1 cellular context compared by ENCODE assay signal in genomic region chr5:95959964-95960801, GRCh38.
A peak's percentile ranks its signal among the peaks of the same experiment; 100 is the strongest.
TF ChIP-seq lines count a peak whose summit lies in the region.

No MANE protein-coding gene starts in this region.

TF ChIP-seq in HepG2, 621 proteins besides CTCF, POLR2A, EP300 and RAD21 (continued from another document and continues in another):
- no peak for TF ChIP-seq ZNF549 (CRISPR knock-in tag; IDR thresholded peaks at IDR 0.05)
- no peak for TF ChIP-seq FOSL2 (CRISPR knock-in tag; IDR thresholded peaks at IDR 0.05)
- TF ChIP-seq ZNF747 (CRISPR knock-in tag; IDR thresholded peaks at IDR 0.05; ENCODE audit: borderline replicate concordance) = no peak
- 0 out of 2 replicates have a peak, but pooled peaks have one; percentile 10 for TF ChIP-seq ARNTL (CRISPR knock-in tag; IDR thresholded peaks at IDR 0.05)
- TF ChIP-seq MNT (IDR thresholded peaks at IDR 0.05) = no peak
- TF ChIP-seq CBX1 (IDR thresholded peaks at IDR 0.05; ENCODE audit: low read depth) = no peak
- no peak for TF ChIP-seq PITX1 (CRISPR knock-in tag; IDR thresholded peaks at IDR 0.05)
- no peak for TF ChIP-seq BHLHE40 (IDR thresholded peaks at IDR 0.05; ENCODE audit: low read length)
- peak; percentile 38; the same call in 1 of the 2 replicates for TF ChIP-seq POLR2AphosphoS5 (IDR thresholded peaks at IDR 0.05; ENCODE audit: low read depth, low read length)
- 0 out of 2 replicates have a peak, but pooled peaks have one; percentile 22 for TF ChIP-seq KLF6 (CRISPR knock-in tag; IDR thresholded peaks at IDR 0.05)
- TF ChIP-seq ZBTB33 (CRISPR knock-in tag; IDR thresholded peaks at IDR 0.05) = no peak
- no peak for TF ChIP-seq MEIS2 (CRISPR knock-in tag; IDR thresholded peaks at IDR 0.05)
- TF ChIP-seq ZNF3 (CRISPR knock-in tag; IDR thresholded peaks at IDR 0.05) = no peak
- no peak for TF ChIP-seq ZFP36 (IDR thresholded peaks at IDR 0.05; ENCODE audit: borderline replicate concordance, low read depth, low read length, partially characterized antibody)
- no peak for TF ChIP-seq ZFX (CRISPR knock-in tag; IDR thresholded peaks at IDR 0.05; ENCODE audit: low read depth)
- TF ChIP-seq, protein P1, sequence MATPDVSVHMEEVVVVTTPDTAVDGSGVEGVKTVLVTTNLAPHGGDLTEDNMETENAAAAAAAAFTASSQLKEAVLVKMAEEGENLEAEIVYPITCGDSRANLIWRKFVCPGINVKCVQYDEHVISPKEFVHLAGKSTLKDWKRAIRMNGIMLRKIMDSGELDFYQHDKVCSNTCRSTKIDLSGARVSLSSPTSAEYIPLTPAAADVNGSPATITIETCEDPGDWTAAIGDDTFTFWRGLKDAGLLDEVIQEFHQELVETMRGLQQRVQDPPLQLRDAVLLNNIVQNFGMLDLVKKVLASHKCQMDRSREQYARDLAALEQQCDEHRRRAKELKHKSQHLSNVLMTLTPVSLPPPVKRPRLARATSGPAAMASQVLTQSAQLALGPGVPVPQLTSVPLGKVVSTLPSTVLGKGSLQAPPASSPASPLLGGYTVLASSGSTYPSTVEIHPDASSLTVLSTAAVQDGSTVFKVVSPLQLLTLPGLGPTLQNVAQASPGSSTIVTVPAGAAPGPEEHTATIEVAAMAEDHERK (CRISPR knock-in tag; IDR thresholded peaks at IDR 0.05; ENCODE audit: low read depth) = no peak
- no peak for TF ChIP-seq ZNF562 (CRISPR knock-in tag; IDR thresholded peaks at IDR 0.05; ENCODE audit: borderline replicate concordance)
- no peak for TF ChIP-seq ZNF260 (CRISPR knock-in tag; IDR thresholded peaks at IDR 0.05; ENCODE audit: borderline replicate concordance, low read depth)
- TF ChIP-seq, protein P2, sequence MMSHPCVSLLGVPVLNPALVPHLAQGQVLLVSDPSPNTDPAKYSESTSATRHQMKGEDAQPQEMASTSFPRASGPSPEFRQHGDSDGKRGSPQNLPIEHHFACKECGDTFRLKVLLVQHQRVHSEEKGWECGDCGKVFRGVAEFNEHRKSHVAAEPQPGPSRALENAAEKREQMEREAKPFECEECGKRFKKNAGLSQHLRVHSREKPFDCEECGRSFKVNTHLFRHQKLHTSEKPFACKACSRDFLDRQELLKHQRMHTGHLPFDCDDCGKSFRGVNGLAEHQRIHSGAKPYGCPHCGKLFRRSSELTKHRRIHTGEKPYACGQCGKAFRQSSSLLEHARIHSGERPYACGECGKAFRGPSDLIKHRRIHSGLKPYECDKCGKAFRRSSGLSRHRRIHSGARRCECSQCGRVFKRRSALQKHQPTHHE (CRISPR knock-in tag; IDR thresholded peaks at IDR 0.05; ENCODE audit: borderline replicate concordance) = no peak
- TF ChIP-seq ZBTB20 (CRISPR knock-in tag; IDR thresholded peaks at IDR 0.05; ENCODE audit: borderline replicate concordance, low read depth) = no peak
- TF ChIP-seq ZNF180 (CRISPR knock-in tag; IDR thresholded peaks at IDR 0.05; ENCODE audit: borderline replicate concordance, low read depth) = no peak
- no peak for TF ChIP-seq MYNN (CRISPR knock-in tag; IDR thresholded peaks at IDR 0.05; ENCODE audit: low read depth)
- no peak for TF ChIP-seq KMT2A (CRISPR knock-in tag; IDR thresholded peaks at IDR 0.05)
- no peak for TF ChIP-seq HHEX (CRISPR knock-in tag; IDR thresholded peaks at IDR 0.05)
- TF ChIP-seq, protein P3, sequence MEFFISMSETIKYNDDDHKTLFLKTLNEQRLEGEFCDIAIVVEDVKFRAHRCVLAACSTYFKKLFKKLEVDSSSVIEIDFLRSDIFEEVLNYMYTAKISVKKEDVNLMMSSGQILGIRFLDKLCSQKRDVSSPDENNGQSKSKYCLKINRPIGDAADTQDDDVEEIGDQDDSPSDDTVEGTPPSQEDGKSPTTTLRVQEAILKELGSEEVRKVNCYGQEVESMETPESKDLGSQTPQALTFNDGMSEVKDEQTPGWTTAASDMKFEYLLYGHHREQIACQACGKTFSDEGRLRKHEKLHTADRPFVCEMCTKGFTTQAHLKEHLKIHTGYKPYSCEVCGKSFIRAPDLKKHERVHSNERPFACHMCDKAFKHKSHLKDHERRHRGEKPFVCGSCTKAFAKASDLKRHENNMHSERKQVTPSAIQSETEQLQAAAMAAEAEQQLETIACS (CRISPR knock-in tag; IDR thresholded peaks at IDR 0.05) = no peak
- no peak for TF ChIP-seq ZNF264 (CRISPR knock-in tag; IDR thresholded peaks at IDR 0.05)
- TF ChIP-seq ZNF430 (CRISPR knock-in tag; IDR thresholded peaks at IDR 0.05) = peak; percentile 24; the same call in 1 of the 2 replicates
- TF ChIP-seq KAT2B (IDR thresholded peaks at IDR 0.05; ENCODE audit: borderline replicate concordance, low read depth, low read length) = no peak
- TF ChIP-seq ZNF777 (CRISPR knock-in tag; IDR thresholded peaks at IDR 0.05) = no peak
- TF ChIP-seq ZNF10 (CRISPR knock-in tag; IDR thresholded peaks at IDR 0.05; ENCODE audit: borderline replicate concordance, low read depth) = no peak
- TF ChIP-seq TAF1 (CRISPR knock-in tag; IDR thresholded peaks at IDR 0.05) = no peak
- 0 out of 2 replicates have a peak, but pooled peaks have one; percentile 53 for TF ChIP-seq ZNF468 (CRISPR knock-in tag; IDR thresholded peaks at IDR 0.05)
- TF ChIP-seq ZNF143 (CRISPR knock-in tag; IDR thresholded peaks at IDR 0.05) = no peak
- no peak; the same call in 1 of the 2 replicates for TF ChIP-seq KDM5A (IDR thresholded peaks at IDR 0.05; ENCODE audit: borderline replicate concordance, low read length)
- TF ChIP-seq SAFB2 (CRISPR knock-in tag; IDR thresholded peaks at IDR 0.05; ENCODE audit: borderline replicate concordance, low read depth) = no peak
- TF ChIP-seq ZBTB7A (CRISPR knock-in tag; IDR thresholded peaks at IDR 0.05) = no peak
- TF ChIP-seq ZNF652 (CRISPR knock-in tag; IDR thresholded peaks at IDR 0.05; ENCODE audit: borderline replicate concordance, low read depth) = no peak
- TF ChIP-seq KDM3A (CRISPR knock-in tag; IDR thresholded peaks at IDR 0.05; ENCODE audit: low read depth) = no peak
- TF ChIP-seq ZNF292 (CRISPR knock-in tag; IDR thresholded peaks at IDR 0.05; ENCODE audit: borderline replicate concordance, low read depth) = no peak
- TF ChIP-seq SALL2 (CRISPR knock-in tag; IDR thresholded peaks at IDR 0.05) = no peak
- no peak for TF ChIP-seq YEATS2 (CRISPR knock-in tag; IDR thresholded peaks at IDR 0.05; ENCODE audit: borderline replicate concordance)
- no peak for TF ChIP-seq REPIN1 (CRISPR knock-in tag; IDR thresholded peaks at IDR 0.05; ENCODE audit: borderline replicate concordance, low read depth)
- TF ChIP-seq PAF1 (CRISPR knock-in tag; IDR thresholded peaks at IDR 0.05) = no peak
- TF ChIP-seq THAP11 (CRISPR knock-in tag; IDR thresholded peaks at IDR 0.05) = 0 out of 2 replicates have a peak, but pooled peaks have one; percentile 6
- no peak for TF ChIP-seq ZNF34 (CRISPR knock-in tag; IDR thresholded peaks at IDR 0.05; ENCODE audit: borderline replicate concordance)
- TF ChIP-seq, protein P4, sequence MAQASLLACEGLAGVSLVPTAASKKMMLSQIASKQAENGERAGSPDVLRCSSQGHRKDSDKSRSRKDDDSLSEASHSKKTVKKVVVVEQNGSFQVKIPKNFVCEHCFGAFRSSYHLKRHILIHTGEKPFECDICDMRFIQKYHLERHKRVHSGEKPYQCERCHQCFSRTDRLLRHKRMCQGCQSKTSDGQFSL (CRISPR knock-in tag; IDR thresholded peaks at IDR 0.05) = 0 out of 2 replicates have a peak, but pooled peaks have one; percentile 42
- no peak for TF ChIP-seq SP1 (IDR thresholded peaks at IDR 0.05)
- no peak for TF ChIP-seq SP1 (CRISPR knock-in tag; IDR thresholded peaks at IDR 0.05)
- no peak for TF ChIP-seq NCOA5 (CRISPR knock-in tag; IDR thresholded peaks at IDR 0.05)
- no peak for TF ChIP-seq ZNF124 (CRISPR knock-in tag; IDR thresholded peaks at IDR 0.05)
- TF ChIP-seq, protein P5, sequence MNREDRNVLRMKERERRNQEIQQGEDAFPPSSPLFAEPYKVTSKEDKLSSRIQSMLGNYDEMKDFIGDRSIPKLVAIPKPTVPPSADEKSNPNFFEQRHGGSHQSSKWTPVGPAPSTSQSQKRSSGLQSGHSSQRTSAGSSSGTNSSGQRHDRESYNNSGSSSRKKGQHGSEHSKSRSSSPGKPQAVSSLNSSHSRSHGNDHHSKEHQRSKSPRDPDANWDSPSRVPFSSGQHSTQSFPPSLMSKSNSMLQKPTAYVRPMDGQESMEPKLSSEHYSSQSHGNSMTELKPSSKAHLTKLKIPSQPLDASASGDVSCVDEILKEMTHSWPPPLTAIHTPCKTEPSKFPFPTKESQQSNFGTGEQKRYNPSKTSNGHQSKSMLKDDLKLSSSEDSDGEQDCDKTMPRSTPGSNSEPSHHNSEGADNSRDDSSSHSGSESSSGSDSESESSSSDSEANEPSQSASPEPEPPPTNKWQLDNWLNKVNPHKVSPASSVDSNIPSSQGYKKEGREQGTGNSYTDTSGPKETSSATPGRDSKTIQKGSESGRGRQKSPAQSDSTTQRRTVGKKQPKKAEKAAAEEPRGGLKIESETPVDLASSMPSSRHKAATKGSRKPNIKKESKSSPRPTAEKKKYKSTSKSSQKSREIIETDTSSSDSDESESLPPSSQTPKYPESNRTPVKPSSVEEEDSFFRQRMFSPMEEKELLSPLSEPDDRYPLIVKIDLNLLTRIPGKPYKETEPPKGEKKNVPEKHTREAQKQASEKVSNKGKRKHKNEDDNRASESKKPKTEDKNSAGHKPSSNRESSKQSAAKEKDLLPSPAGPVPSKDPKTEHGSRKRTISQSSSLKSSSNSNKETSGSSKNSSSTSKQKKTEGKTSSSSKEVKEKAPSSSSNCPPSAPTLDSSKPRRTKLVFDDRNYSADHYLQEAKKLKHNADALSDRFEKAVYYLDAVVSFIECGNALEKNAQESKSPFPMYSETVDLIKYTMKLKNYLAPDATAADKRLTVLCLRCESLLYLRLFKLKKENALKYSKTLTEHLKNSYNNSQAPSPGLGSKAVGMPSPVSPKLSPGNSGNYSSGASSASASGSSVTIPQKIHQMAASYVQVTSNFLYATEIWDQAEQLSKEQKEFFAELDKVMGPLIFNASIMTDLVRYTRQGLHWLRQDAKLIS (CRISPR knock-in tag; IDR thresholded peaks at IDR 0.05) = peak; percentile 66; the same call in 1 of the 2 replicates
- TF ChIP-seq, protein P6, sequence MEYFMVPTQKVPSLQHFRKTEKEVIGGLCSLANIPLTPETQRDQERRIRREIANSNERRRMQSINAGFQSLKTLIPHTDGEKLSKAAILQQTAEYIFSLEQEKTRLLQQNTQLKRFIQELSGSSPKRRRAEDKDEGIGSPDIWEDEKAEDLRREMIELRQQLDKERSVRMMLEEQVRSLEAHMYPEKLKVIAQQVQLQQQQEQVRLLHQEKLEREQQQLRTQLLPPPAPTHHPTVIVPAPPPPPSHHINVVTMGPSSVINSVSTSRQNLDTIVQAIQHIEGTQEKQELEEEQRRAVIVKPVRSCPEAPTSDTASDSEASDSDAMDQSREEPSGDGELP (IDR thresholded peaks at IDR 0.05; ENCODE audit: borderline replicate concordance, low read depth) = no peak
- TF ChIP-seq SMC3 (IDR thresholded peaks at IDR 0.05; ENCODE audit: low read length) = 0 out of 2 replicates have a peak, but pooled peaks have one; percentile 1
- TF ChIP-seq, protein P7, sequence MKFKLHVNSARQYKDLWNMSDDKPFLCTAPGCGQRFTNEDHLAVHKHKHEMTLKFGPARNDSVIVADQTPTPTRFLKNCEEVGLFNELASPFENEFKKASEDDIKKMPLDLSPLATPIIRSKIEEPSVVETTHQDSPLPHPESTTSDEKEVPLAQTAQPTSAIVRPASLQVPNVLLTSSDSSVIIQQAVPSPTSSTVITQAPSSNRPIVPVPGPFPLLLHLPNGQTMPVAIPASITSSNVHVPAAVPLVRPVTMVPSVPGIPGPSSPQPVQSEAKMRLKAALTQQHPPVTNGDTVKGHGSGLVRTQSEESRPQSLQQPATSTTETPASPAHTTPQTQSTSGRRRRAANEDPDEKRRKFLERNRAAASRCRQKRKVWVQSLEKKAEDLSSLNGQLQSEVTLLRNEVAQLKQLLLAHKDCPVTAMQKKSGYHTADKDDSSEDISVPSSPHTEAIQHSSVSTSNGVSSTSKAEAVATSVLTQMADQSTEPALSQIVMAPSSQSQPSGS (CRISPR knock-in tag; IDR thresholded peaks at IDR 0.05) = no peak
- TF ChIP-seq PBX2 (CRISPR knock-in tag; IDR thresholded peaks at IDR 0.05) = no peak
- no peak for TF ChIP-seq CBX2 (IDR thresholded peaks at IDR 0.05; ENCODE audit: low read depth, low read length)
- no peak for TF ChIP-seq CBX2 (CRISPR knock-in tag; IDR thresholded peaks at IDR 0.05; ENCODE audit: low read depth)
- TF ChIP-seq ZFYVE20 (CRISPR knock-in tag; IDR thresholded peaks at IDR 0.05; ENCODE audit: borderline replicate concordance, low read depth) = no peak
- TF ChIP-seq ATF3 (CRISPR knock-in tag; IDR thresholded peaks at IDR 0.05) = no peak
- no peak for TF ChIP-seq ZNF224 (CRISPR knock-in tag; IDR thresholded peaks at IDR 0.05)
